ENCODE assay signal across 8 cellular contexts in genomic region chr19:677201-677600, GRCh38. TPM values are rescaled to one million over a fixed set of nuclear protein-coding genes. Genes with fewer than 3 reads are reported as not detected.
DNase-seq lines count a peak whose midpoint lies in the region; ATAC-seq and TF ChIP-seq lines count a peak whose summit lies in the region.

No MANE protein-coding gene starts in this region.

- peak; percentile 54 for DNase-seq in COLO829 (ENCODE audit: low spot score)
- peak; percentile 78 for DNase-seq in RPMI7951 (ENCODE audit: low read depth)
- DNase-seq in fibroblast of mammary gland (ENCODE audit: low read depth), result peak; percentile 85
- peak; percentile 84 to 90 (median 87) for DNase-seq in ovary
- DNase-seq in SIG-M5 treated with dmso at 0.1 percent for 504 hours (lab: John Stamatoyannopoulos, UW; ENCODE audit: unreplicated experiment), result no peak
- no peak for DNase-seq in NOMO-1 (lab: John Stamatoyannopoulos, UW; ENCODE audit: unreplicated experiment in 2 of 2)

- no peak for TF ChIP-seq POLR2A in ovary (IDR thresholded peaks at IDR 0.05)

- peaks cover 22% of the 10 kb centered on the region for H3K4me1 ChIP-seq in ovary (ENCODE audit: insufficient read depth)

- TF ChIP-seq CTCF in fibroblast of mammary gland (conservative IDR thresholded peaks at IDR 0.05; ENCODE audit: control insufficient read depth, insufficient read depth, low read depth, low read length), result no peak
- TF ChIP-seq CTCF in ovary (IDR thresholded peaks at IDR 0.05), result no peak

- intact Hi-C loops in ovary (cut with DNase I), result loop anchor here in 2 of 4 donors (5.0 to 10.0 kb wide), 2 partner anchors 45 to 258 kb away; no protein-coding TSS in a partner anchor

- H3K9me3 ChIP-seq in ovary, result no peaks in the 10 kb centered on the region

- 1 to 2% (median 1%) methylated on average over 12 to 15 of the region's 15 CpGs for WGBS in ovary, 3 donors

- no peak for ATAC-seq in GM18502 (IDR thresholded peaks at IDR 0.05; ENCODE audit: poor library complexity, unreplicated experiment)
- no peak for ATAC-seq in HG03460 (IDR thresholded peaks at IDR 0.05; ENCODE audit: unreplicated experiment)

- H3K27me3 ChIP-seq in ovary, result no peaks in the 10 kb centered on the region

- TF ChIP-seq EP300 in ovary (IDR thresholded peaks at IDR 0.05), result peak; percentile 29

- H3K27ac ChIP-seq in ovary, result peak overlapping the region; percentile 70 to 74

- H3K4me3 ChIP-seq in fibroblast of mammary gland (ENCODE audit: control insufficient read depth, low read depth, low read length) (peak overlapping the region; percentile 79), ovary (peak overlapping the region; percentile 43)

- no peaks in the 10 kb centered on the region for H3K36me3 ChIP-seq in ovary

RNA-seq across cellular contexts. Expression of gene FSTL3, which starts 1.0 kb away (rescaled TPM):
- total RNA-seq in RPMI7951 (2014; rRNA removed; shearing (Covaris generic)), result 4.4 and 19.8 TPM in 2 replicates
- total RNA-seq in ovary, result 100 to 1,000 TPM in 1 of 7 donors, 10 to 100 TPM in 6; 21.3 to 141 (median 45.7) TPM
- 10 to 100 TPM; 16.9 to 22.6 TPM for polyA plus RNA-seq in ovary

RNA-seq across cellular contexts. Expression of gene RNF126, which starts 14.2 kb away (rescaled TPM):
- total RNA-seq in RPMI7951 (2014; rRNA removed; shearing (Covaris generic)), result 29.3 and 48.7 TPM in 2 replicates
- total RNA-seq in ovary, result 10 to 100 TPM; 26.6 to 52.2 (median 34.5) TPM
- polyA plus RNA-seq in ovary, result 10 to 100 TPM in 1 of 2 donors, 1 to 10 TPM in 1; 1.5 to 29.4 TPM

RNA-seq across cellular contexts. Expression of gene PRSS57, which starts 18.1 kb away (rescaled TPM):
- not detected in 2 replicates for total RNA-seq in RPMI7951 (2014; rRNA removed; shearing (Covaris generic))
- under 1 TPM in 1 of 7 donors, not detected in 6; 0.33 TPM for total RNA-seq in ovary
- polyA plus RNA-seq in ovary, result under 1 TPM in 1 of 2 donors, not detected in 1; 0.07 TPM

RNA-seq across cellular contexts. Expression of gene PALM, which starts 31.5 kb away (rescaled TPM):
- 0.10 TPM in 1 of 2 replicates, not detected in the other for total RNA-seq in RPMI7951 (2014; rRNA removed; shearing (Covaris generic))
- 100 to 1,000 TPM in 5 of 7 donors, 10 to 100 TPM in 2; 36.1 to 169 (median 126) TPM for total RNA-seq in ovary
- polyA plus RNA-seq in ovary, result 10 to 100 TPM in 1 of 2 donors, 1 to 10 TPM in 1; 2.9 to 66.9 TPM

RNA-seq across cellular contexts. Expression of gene FGF22, which starts 37.5 kb away (rescaled TPM):
- total RNA-seq in RPMI7951 (2014; rRNA removed; shearing (Covaris generic)), result 0.39 TPM in 1 of 2 replicates, not detected in the other
- total RNA-seq in ovary, result 1 to 10 TPM in 6 of 7 donors, under 1 TPM in 1; 0.23 to 4.4 (median 2.2) TPM
- polyA plus RNA-seq in ovary, result 1 to 10 TPM in 1 of 2 donors, not detected in 1; 4.2 TPM

Comparison
In these comparisons a context has a peak if more than half of its experiments do, and no peak if none do; other contexts are left out.
1. DNase-seq: peak in COLO829 (single experiment), RPMI7951 (single experiment), fibroblast of mammary gland (single experiment) and ovary (5 of 5); none in SIG-M5 treated with dmso at 0.1 percent for 504 hours (single experiment) and NOMO-1 (0 of 2).